12 cellular contexts compared by ENCODE assay signal in genomic region chr19:42557386-42557871, GRCh38. TPM values are rescaled to one million over a fixed set of nuclear protein-coding genes. Genes with fewer than 3 reads are reported as not detected.
DNase-seq lines count a peak whose midpoint lies in the region; ATAC-seq, FAIRE-seq and TF ChIP-seq lines count a peak whose summit lies in the region.
"Not testable (repeated sequence)": the region's sequence is repeated elsewhere in the genome, so short reads cannot be mapped to it uniquely, and the experiment has no call there.
"Had no signal": no experiment of that assay in that cellular context is flagged by ENCODE, and none has a peak within 500 bp of the region (broad histone marks: within the 10 kb centered on the region; RNA-seq: fewer than 3 reads in every experiment).

No MANE protein-coding gene starts in this region.

- H2BK120ac ChIP-seq in H1 (replicated peaks; ENCODE audit: low read depth, low read length), result not testable (repeated sequence)

- H3K14ac ChIP-seq in H1 (ENCODE audit: insufficient read length), result not testable (repeated sequence)

- peaks cover 5 to 19% (median 12%) of the 10 kb centered on the region in 4 experiments for H3K4me1 ChIP-seq in H1 (replicated peaks in 1 of 4; ENCODE audit: control insufficient read depth in 3 of 4, insufficient read depth in 4 of 4, low read length in 3 of 4)

- not testable (repeated sequence) for H4K91ac ChIP-seq in H1 (replicated peaks; ENCODE audit: insufficient read length, low read length)

- H3K4me1 Mint-ChIP-seq in endothelial cell (ENCODE audit: unreplicated experiment); osteocyte (ENCODE audit: unreplicated experiment); stimulated activated effector memory CD8-positive, alpha-beta T cell treated with anti-CD3 and anti-CD28 coated beads, Interleukin-12 subunit alpha, Interleukin-12 subunit beta, amount 100 ng/mL, for 72 hours: not testable (repeated sequence)

- not testable (repeated sequence) for H3K9me3 ChIP-seq in H1 (ENCODE audit: insufficient read depth in 2 of 2, low read depth in 1 of 2, low read length in 1 of 2)

- not testable (repeated sequence) for H3K4me3 Mint-ChIP-seq in endothelial cell (ENCODE audit: unreplicated experiment); osteocyte (ENCODE audit: unreplicated experiment); stimulated activated effector memory CD8-positive, alpha-beta T cell treated with anti-CD3 and anti-CD28 coated beads, Interleukin-12 subunit alpha, Interleukin-12 subunit beta, amount 100 ng/mL, for 72 hours

- not testable (repeated sequence) for TF ChIP-seq POLR2A in H1 (IDR thresholded peaks at IDR 0.05; ENCODE audit: control extremely low read depth in 1 of 2, low read depth in 2 of 2, low read length in 2 of 2)

- not testable (repeated sequence) for H3K27me3 ChIP-seq in H1 (replicated peaks in 1 of 4; ENCODE audit: control insufficient read depth in 3 of 4, extremely low read depth in 1 of 4, insufficient read depth in 3 of 4, low read length in 3 of 4)

- H2BK15ac ChIP-seq in H1 (ENCODE audit: low read length), result not testable (repeated sequence)

- TF ChIP-seq EP300 in H1 (IDR thresholded peaks at IDR 0.05; ENCODE audit: borderline replicate concordance in 1 of 2, low read depth in 2 of 2, low read length in 2 of 2), result not testable (repeated sequence)

- H2BK5ac ChIP-seq in H1 (ENCODE audit: low read depth, low read length), result peak overlapping the region; percentile 60; the same call in 1 of the 2 replicates

- H4K20me1 ChIP-seq in H1 (replicated peaks in 1 of 2; ENCODE audit: control insufficient read depth in 1 of 2, insufficient read depth in 2 of 2, low read length in 2 of 2), result not testable (repeated sequence)

- not testable (repeated sequence) for H3K36me3 ChIP-seq in H1 (ENCODE audit: control insufficient read depth in 2 of 4, insufficient read depth in 4 of 4, low read length in 3 of 4)

- H3K56ac ChIP-seq in H1 (replicated peaks; ENCODE audit: insufficient read length, low read depth, low read length), result not testable (repeated sequence)

- TF ChIP-seq CTCF in H1 (IDR thresholded peaks at IDR 0.05; ENCODE audit: control extremely low read depth in 1 of 3, insufficient read depth in 1 of 3, low read depth in 1 of 3, low read length in 3 of 3); endothelial cell (IDR thresholded peaks at IDR 0.05; ENCODE audit: unreplicated experiment); osteocyte (IDR thresholded peaks at IDR 0.05): not testable (repeated sequence)

- H3K27ac Mint-ChIP-seq in endothelial cell (ENCODE audit: unreplicated experiment), result peak overlapping the region; percentile 14
- not testable (repeated sequence) for H3K27ac Mint-ChIP-seq in osteocyte (ENCODE audit: unreplicated experiment)
- peak overlapping the region; percentile 24 for H3K27ac Mint-ChIP-seq in stimulated activated effector memory CD8-positive, alpha-beta T cell treated with anti-CD3 and anti-CD28 coated beads, Interleukin-12 subunit alpha, Interleukin-12 subunit beta, amount 100 ng/mL, for 72 hours

- CTCF ChIA-PET in H1 (lab: Charles Lee; ENCODE audit: partially characterized antibody), result interaction anchor here (1.0 to 2.9 kb wide), 5 partner anchors 107 to 119 kb away, joined by 3 to 16 read pairs (median 8); no protein-coding TSS in a partner anchor

- not testable (repeated sequence) for H3K4ac ChIP-seq in H1 (replicated peaks; ENCODE audit: insufficient read length, low read depth, low read length)

- not testable (repeated sequence) for H3K79me1 ChIP-seq in H1 (ENCODE audit: low read depth, low read length)

- H2BK20ac ChIP-seq in H1 (ENCODE audit: low read length), result not testable (repeated sequence)

- not testable (repeated sequence) for H3K27ac ChIP-seq in H1 (ENCODE audit: low read depth, low read length)

- not testable (repeated sequence) for FAIRE-seq in H1 (lab: Jason Lieb, UNC)

- H3K4me3 ChIP-seq in H1 (ENCODE audit: extremely low read depth in 1 of 4, insufficient read depth in 2 of 4, low read depth in 3 of 4, low read length in 4 of 4), result not testable (repeated sequence)

- H3K9me3 Mint-ChIP-seq in endothelial cell (ENCODE audit: unreplicated experiment); osteocyte (ENCODE audit: unreplicated experiment); stimulated activated effector memory CD8-positive, alpha-beta T cell treated with anti-CD3 and anti-CD28 coated beads, Interleukin-12 subunit alpha, Interleukin-12 subunit beta, amount 100 ng/mL, for 72 hours: not testable (repeated sequence)

- H3K9ac ChIP-seq in H1 (replicated peaks in 1 of 4; ENCODE audit: extremely low read depth in 1 of 4, low read depth in 3 of 4, low read length in 3 of 4), result not testable (repeated sequence)

- not testable (repeated sequence) for TF ChIP-seq RAD21 in H1 (IDR thresholded peaks at IDR 0.05 in 1 of 2, conservative IDR thresholded peaks at IDR 0.05 in 1 of 2; ENCODE audit: low read depth in 2 of 2, low read length in 2 of 2)

- not testable (repeated sequence) for H4K8ac ChIP-seq in H1 (ENCODE audit: extremely low read depth, insufficient read depth, low read length)

- not testable (repeated sequence) for ATAC-seq in stimulated activated effector memory CD8-positive, alpha-beta T cell treated with anti-CD3 and anti-CD28 coated beads, Interleukin-12 subunit alpha, Interleukin-12 subunit beta, amount 100 ng/mL, for 72 hours

- DNase-seq in H1 (ENCODE audit: low read depth in 1 of 2, low spot score in 2 of 2); endothelial cell (ENCODE audit: low spot score); stimulated activated effector memory CD8-positive, alpha-beta T cell treated with anti-CD3 and anti-CD28 coated beads, Interleukin-12 subunit alpha, Interleukin-12 subunit beta, amount 100 ng/mL, for 72 hours (ENCODE audit: low spot score in 2 of 2): not testable (repeated sequence)
- DNase-seq in mesenteric fat pad (ENCODE audit: low spot score), result peak; percentile 24
- DNase-seq in osteocyte (ENCODE audit: extremely low spot score, unreplicated experiment), result peak; percentile 11

- POLR2A ChIA-PET in H1 (lab: Charles Lee; ENCODE audit: partially characterized antibody), result not testable (repeated sequence)

- H3K4me2 ChIP-seq in H1 (ENCODE audit: insufficient read depth in 1 of 2, low read depth in 2 of 2, low read length in 2 of 2), result not testable (repeated sequence)

- 97% methylated on average over 10 of the region's 10 CpGs; no CpG with 5 or more reads in 1 of the 2 experiments for WGBS in H1 (ENCODE audit: extremely low coverage in 1 of 2, insufficient coverage in 1 of 2, insufficient read length in 1 of 2, insufficient replicate concordance in 2 of 2, low coverage in 1 of 2, low lambda C conversion rate in 2 of 2, missing lambda C conversion rate in 1 of 2), 2 experiments

- peaks cover 13% of the 10 kb centered on the region for H3K27me3 Mint-ChIP-seq in endothelial cell (ENCODE audit: unreplicated experiment)
- H3K27me3 Mint-ChIP-seq in osteocyte (ENCODE audit: unreplicated experiment), result not testable (repeated sequence)

- H3K79me2 ChIP-seq in H1 (ENCODE audit: control insufficient read depth in 1 of 2, insufficient read depth in 2 of 2, low read length in 2 of 2), result not testable (repeated sequence)

- H3K23me2 ChIP-seq in H1 (ENCODE audit: low read depth, low read length), result not testable (repeated sequence)

- peak overlapping the region; percentile 33 for H2BK12ac ChIP-seq in H1 (ENCODE audit: low read depth, low read length)

- not testable (repeated sequence) for H4K5ac ChIP-seq in H1 (ENCODE audit: insufficient read length, low read depth, low read length)

- not testable (repeated sequence) for H2AFZ ChIP-seq in H1 (ENCODE audit: low read length)

- not testable (repeated sequence) for H3K36me3 Mint-ChIP-seq in endothelial cell (ENCODE audit: low read depth, unreplicated experiment); osteocyte (ENCODE audit: unreplicated experiment); stimulated activated effector memory CD8-positive, alpha-beta T cell treated with anti-CD3 and anti-CD28 coated beads, Interleukin-12 subunit alpha, Interleukin-12 subunit beta, amount 100 ng/mL, for 72 hours

- not testable (repeated sequence) for H2AK5ac ChIP-seq in H1 (ENCODE audit: low read depth, low read length)

- not testable (repeated sequence) for H3K23ac ChIP-seq in H1 (ENCODE audit: insufficient read length)

- H3K18ac ChIP-seq in H1 (ENCODE audit: extremely low read depth, low read length), result not testable (repeated sequence)

RNA-seq across cellular contexts. Expression of gene CEACAM1, which starts 29.1 kb away (rescaled TPM):
- 1.8 and 2.0 TPM in 2 replicates for total RNA-seq in H1 (2021; fragmentation: NEBNext Ultra II Directional; extraction: Animal tissue kit (Norgen Biotek cat#: 25700))
- 2.0 and 3.6 TPM in 2 replicates for polyA plus RNA-seq in H1 (2011; rRNA removed)
- 3.3 TPM for polyA plus RNA-seq in H1 (2011; cell fraction: cytosol; rRNA removed)
- polyA plus RNA-seq in H1 (2011; cell fraction: nucleus; rRNA removed), result 4.8 TPM
- 1.4 to 4.3 TPM (median 1.9 TPM) in 4 replicates for polyA plus RNA-seq in H1 (2012, experiment 1 of 2)
- 0.51 TPM for polyA plus RNA-seq in H1 (2012, experiment 2 of 2)
- polyA plus RNA-seq in H1 (2013, experiment 1 of 2), result 3.7 TPM
- polyA plus RNA-seq in H1 (2013, experiment 2 of 2), result 3.3 TPM
- polyA minus RNA-seq in H1 (2011; rRNA and poly(A)+ RNA removed), result 2.5 and 5.5 TPM in 2 replicates
- polyA minus RNA-seq in H1 (2011; cell fraction: cytosol; rRNA and poly(A)+ RNA removed), result 2.0 TPM
- 2.4 TPM for polyA minus RNA-seq in H1 (2011; cell fraction: nucleus; rRNA and poly(A)+ RNA removed)
- 9.3 TPM for total RNA-seq in endothelial cell (ENCODE audit: unreplicated experiment)
- 25.6 TPM for total RNA-seq in mesenteric fat pad
- total RNA-seq in osteocyte, result not detected in 2 replicates
- polyA plus RNA-seq: AG04450 had no signal

RNA-seq across cellular contexts. Expression of gene CEACAM8, which starts 37.3 kb away (rescaled TPM):
- total RNA-seq in H1 (2021; fragmentation: NEBNext Ultra II Directional; extraction: Animal tissue kit (Norgen Biotek cat#: 25700)), result not detected in 2 replicates
- not detected in 2 replicates for polyA plus RNA-seq in H1 (2011; rRNA removed)
- not detected for polyA plus RNA-seq in H1 (2011; cell fraction: cytosol; rRNA removed)
- polyA plus RNA-seq in H1 (2011; cell fraction: nucleus; rRNA removed), result not detected
- not detected in 4 replicates for polyA plus RNA-seq in H1 (2012, experiment 1 of 2)
- not detected for polyA plus RNA-seq in H1 (2012, experiment 2 of 2)
- not detected for polyA plus RNA-seq in H1 (2013, experiment 1 of 2)
- not detected for polyA plus RNA-seq in H1 (2013, experiment 2 of 2)
- polyA minus RNA-seq in H1 (2011; rRNA and poly(A)+ RNA removed), result not detected in 2 replicates
- not detected for polyA minus RNA-seq in H1 (2011; cell fraction: cytosol; rRNA and poly(A)+ RNA removed)
- not detected for polyA minus RNA-seq in H1 (2011; cell fraction: nucleus; rRNA and poly(A)+ RNA removed)
- total RNA-seq in endothelial cell (ENCODE audit: unreplicated experiment) (not detected), mesenteric fat pad (0.13 TPM), osteocyte (not detected in 2 replicates)
- total RNA-seq: A673; Caco-2; Calu3; CD4-positive, alpha-beta T cell; CD8-positive, alpha-beta T cell had no signal
- polyA plus RNA-seq: AG04450, BJ had no signal
